In the genomic region with DNA sequence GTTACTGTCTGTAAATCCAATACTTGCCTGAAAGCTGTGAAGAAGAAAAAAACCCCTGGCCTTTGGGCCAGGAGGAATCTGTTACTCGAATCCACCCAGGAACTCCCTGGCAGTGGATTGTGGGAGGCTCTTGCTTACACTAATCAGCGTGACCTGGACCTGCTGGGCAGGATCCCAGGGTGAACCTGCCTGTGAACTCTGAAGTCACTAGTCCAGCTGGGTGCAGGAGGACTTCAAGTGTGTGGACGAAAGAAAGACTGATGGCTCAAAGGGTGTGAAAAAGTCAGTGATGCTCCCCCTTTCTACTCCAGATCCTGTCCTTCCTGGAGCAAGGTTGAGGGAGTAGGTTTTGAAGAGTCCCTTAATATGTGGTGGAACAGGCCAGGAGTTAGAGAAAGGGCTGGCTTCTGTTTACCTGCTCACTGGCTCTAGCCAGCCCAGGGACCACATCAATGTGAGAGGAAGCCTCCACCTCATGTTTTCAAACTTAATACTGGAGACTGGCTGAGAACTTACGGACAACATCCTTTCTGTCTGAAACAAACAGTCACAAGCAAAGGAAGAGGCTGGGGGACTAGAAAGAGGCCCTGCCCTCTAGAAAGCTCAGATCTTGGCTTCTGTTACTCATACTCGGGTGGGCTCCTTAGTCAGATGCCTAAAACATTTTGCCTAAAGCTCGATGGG, we compare ENCODE assay signal across 10 cellular contexts. TPM values are rescaled to one million over a fixed set of nuclear protein-coding genes. Genes with fewer than 3 reads are reported as not detected.
A peak's percentile ranks its signal among the peaks of the same experiment; 100 is the strongest.
DNase-seq lines count a peak whose midpoint lies in the region; ATAC-seq and TF ChIP-seq lines count a peak whose summit lies in the region.
"Had no signal": no experiment of that assay in that cellular context is flagged by ENCODE, and none has a peak within 500 bp of the region (broad histone marks: within the 10 kb centered on the region; RNA-seq: fewer than 3 reads in every experiment).

No MANE protein-coding gene starts in this region.

- H3K36me3 ChIP-seq in CD4-positive, CD25-positive, alpha-beta regulatory T cell (ENCODE audit: control insufficient read depth, insufficient read depth, low read length): peaks cover 62% of the 10 kb centered on the region
- H3K36me3 ChIP-seq in psoas muscle (ENCODE audit: insufficient read depth in 1 of 2, low read depth in 1 of 2): peaks cover 0 to 95% of the 10 kb centered on the region in 2 donors

- CTCF ChIA-PET in activated B cell treated with CpG ODN at 0.5 μM for 24 hours (lab: Charles Lee): interaction anchor here (1.2 to 1.7 kb wide), 2 partner anchors 8 to 35 kb away, joined by 4 to 5 read pairs; no protein-coding TSS in a partner anchor

- peak; percentile 87 to 88 for ATAC-seq in CD4-positive, CD25-positive, alpha-beta regulatory T cell (ENCODE audit: low read depth in 2 of 2)
- no peak for ATAC-seq in activated B cell treated with CpG ODN at 0.5 μM for 24 hours (ENCODE audit: low read depth)
- no peak for ATAC-seq in psoas muscle
- ATAC-seq: Right ventricle myocardium inferior had no signal

- H3K4me1 ChIP-seq in CD4-positive, CD25-positive, alpha-beta regulatory T cell (ENCODE audit: control insufficient read depth, insufficient read depth, low read length, poor library complexity, severe bottlenecking): peaks cover 81% of the 10 kb centered on the region
- no peaks in the 10 kb centered on the region for H3K4me1 ChIP-seq in psoas muscle

- H3K27me3 Mint-ChIP-seq in CD4-positive, CD25-positive, alpha-beta regulatory T cell: no peaks in the 10 kb centered on the region
- H3K27me3 Mint-ChIP-seq in activated B cell treated with CpG ODN at 0.5 μM for 24 hours (no peaks in the 10 kb centered on the region), neural crest cell (ENCODE audit: low read depth) (no peaks in the 10 kb centered on the region)

- intact Hi-C loops in activated B cell treated with CpG ODN at 0.5 μM for 24 hours (cut with micrococcal nuclease): no loop called here
- intact Hi-C loops in dorsolateral prefrontal cortex (cut with DNase I): loop anchor here in 1 of 2 donors (10.0 kb wide), 1 partner anchor 64 kb away; a partner anchor contains a TSS
- intact Hi-C loops in psoas muscle (cut with DNase I): loop anchor here in 1 of 2 donors (10.0 kb wide), 1 partner anchor 174 kb away; a partner anchor contains a TSS

- POLR2A ChIA-PET in activated B cell treated with CpG ODN at 0.5 μM for 24 hours (lab: Charles Lee): interaction anchor here (0.6 to 2.1 kb wide), 2 partner anchors 11 to 86 kb away, joined by 13 to 14 read pairs; no protein-coding TSS in a partner anchor

- H3K27me3 ChIP-seq in CD4-positive, CD25-positive, alpha-beta regulatory T cell (ENCODE audit: control insufficient read depth, insufficient read depth, low read length): no peaks in the 10 kb centered on the region
- H3K27me3 ChIP-seq in dorsolateral prefrontal cortex: no peaks in the 10 kb centered on the region
- H3K27me3 ChIP-seq in psoas muscle (ENCODE audit: insufficient read depth in 3 of 3, low read length in 2 of 3): no peaks in the 10 kb centered on the region

- H3K36me3 Mint-ChIP-seq in CD4-positive, CD25-positive, alpha-beta regulatory T cell: peaks cover 64% of the 10 kb centered on the region
- H3K36me3 Mint-ChIP-seq in activated B cell treated with CpG ODN at 0.5 μM for 24 hours (ENCODE audit: low read depth) (peaks cover 74% of the 10 kb centered on the region), neural crest cell (ENCODE audit: low read depth) (peaks cover 2% of the 10 kb centered on the region)

- peak; percentile 21 to 94 (median 81) for DNase-seq in CD4-positive, CD25-positive, alpha-beta regulatory T cell
- no peak for DNase-seq in activated B cell treated with CpG ODN at 0.5 μM for 24 hours
- DNase-seq in dorsolateral prefrontal cortex: no peak
- DNase-seq in neural crest cell (ENCODE audit: low read depth, low spot score): no peak
- DNase-seq in GF-D8 (lab: John Stamatoyannopoulos, UW): no peak
- DNase-seq in psoas muscle: no peak
- no peak for DNase-seq in C1 segment of cervical spinal cord (lab: John Stamatoyannopoulos, UW)
- no peak for DNase-seq in hippocampal formation (lab: John Stamatoyannopoulos, UW)

- H3K9me3 ChIP-seq in CD4-positive, CD25-positive, alpha-beta regulatory T cell (ENCODE audit: control insufficient read depth in 2 of 2, low read length in 2 of 2): no peaks in the 10 kb centered on the region
- no peaks in the 10 kb centered on the region for H3K9me3 ChIP-seq in psoas muscle

- 60 to 77% (median 67%) methylated on average over 6 of the region's 6 CpGs for WGBS in psoas muscle, 3 donors

- H3K9me3 Mint-ChIP-seq in CD4-positive, CD25-positive, alpha-beta regulatory T cell: peaks cover 0 to 1% (median 0%) of the 10 kb centered on the region in 7 donors
- H3K9me3 Mint-ChIP-seq in activated B cell treated with CpG ODN at 0.5 μM for 24 hours (no peaks in the 10 kb centered on the region), neural crest cell (no peaks in the 10 kb centered on the region)

- H3K4me3 ChIP-seq in CD4-positive, CD25-positive, alpha-beta regulatory T cell (ENCODE audit: low read depth, low read length): peak overlapping the region; percentile 72
- H3K4me3 ChIP-seq in dorsolateral prefrontal cortex (no peak overlapping the region), psoas muscle (no peak overlapping the region)

- TF ChIP-seq CTCF in activated B cell treated with CpG ODN at 0.5 μM for 24 hours (IDR thresholded peaks at IDR 0.05) (no peak), dorsolateral prefrontal cortex (IDR thresholded peaks at IDR 0.05 in 54 of 56, conservative IDR thresholded peaks at IDR 0.05 in 2 of 56; ENCODE audit: low read depth in 1 of 56, partially characterized antibody in 56 of 56) (no peak), neural crest cell (conservative IDR thresholded peaks at IDR 0.05) (no peak), psoas muscle (IDR thresholded peaks at IDR 0.05) (no peak)

- H3K27ac ChIP-seq in CD4-positive, CD25-positive, alpha-beta regulatory T cell (ENCODE audit: insufficient read depth, low read length, poor library complexity, severe bottlenecking): peak overlapping the region; percentile 80
- H3K27ac ChIP-seq in dorsolateral prefrontal cortex: peak overlapping the region in 44 of 59 donors; percentile 0 to 75 (median 39)
- H3K27ac ChIP-seq in psoas muscle: no peak overlapping the region
- H3K27ac ChIP-seq: C4-2B had no signal

- peak overlapping the region; percentile 99 for H3K27ac Mint-ChIP-seq in CD4-positive, CD25-positive, alpha-beta regulatory T cell
- peak overlapping the region; percentile 13 for H3K27ac Mint-ChIP-seq in activated B cell treated with CpG ODN at 0.5 μM for 24 hours
- peak overlapping the region; percentile 27 for H3K27ac Mint-ChIP-seq in neural crest cell (ENCODE audit: unreplicated experiment)

- H3K4me1 Mint-ChIP-seq in CD4-positive, CD25-positive, alpha-beta regulatory T cell: peaks cover 27 to 96% (median 63%) of the 10 kb centered on the region in 4 donors
- H3K4me1 Mint-ChIP-seq in activated B cell treated with CpG ODN at 0.5 μM for 24 hours (no peaks in the 10 kb centered on the region), neural crest cell (peaks cover 4% of the 10 kb centered on the region)

- H3K4me3 Mint-ChIP-seq in CD4-positive, CD25-positive, alpha-beta regulatory T cell: peak overlapping the region; percentile 65 to 95 (median 87)
- H3K4me3 Mint-ChIP-seq in activated B cell treated with CpG ODN at 0.5 μM for 24 hours (no peak overlapping the region), neural crest cell (no peak overlapping the region)

RNA-seq across cellular contexts. Expression of a gene that starts 13.5 kb away (rescaled TPM):
- total RNA-seq in CD4-positive, CD25-positive, alpha-beta regulatory T cell: 534 TPM
- 100 to 1,000 TPM; 425 to 700 (median 557) TPM for polyA plus RNA-seq in CD4-positive, CD25-positive, alpha-beta regulatory T cell
- 20.3 and 21.0 TPM in 2 replicates for total RNA-seq in activated B cell treated with CpG ODN at 0.5 μM for 24 hours
- total RNA-seq in dorsolateral prefrontal cortex: 10 to 100 TPM; 30.3 to 94.4 (median 54.6) TPM
- total RNA-seq in neural crest cell: 1.8 and 2.3 TPM in 2 replicates
- total RNA-seq in psoas muscle: 10 to 100 TPM in 1 of 4 donors, 1 to 10 TPM in 3; 3.4 to 11.6 (median 6.3) TPM
- 10 to 100 TPM in 1 of 3 donors, 1 to 10 TPM in 2; 2.0 to 10.8 (median 8.4) TPM for polyA plus RNA-seq in psoas muscle

Comparison
In these comparisons a context has a peak if more than half of its experiments do, and no peak if none do; other contexts are left out.
1. ATAC-seq: peak in CD4-positive, CD25-positive, alpha-beta regulatory T cell (2 of 2); none in activated B cell treated with CpG ODN at 0.5 μM for 24 hours (single experiment) and psoas muscle (0 of 4).
2. DNase-seq: peak in CD4-positive, CD25-positive, alpha-beta regulatory T cell (3 of 3); none in activated B cell treated with CpG ODN at 0.5 μM for 24 hours (single experiment), dorsolateral prefrontal cortex (0 of 10), neural crest cell (single experiment), GF-D8 (single experiment), psoas muscle (0 of 2), C1 segment of cervical spinal cord (0 of 14) and hippocampal formation (0 of 2).
3. H3K27ac Mint-ChIP-seq: peak in every context shown above with its lines; median percentile 99 in CD4-positive, CD25-positive, alpha-beta regulatory T cell; 27 in neural crest cell; 13 in activated B cell treated with CpG ODN at 0.5 μM for 24 hours.
4. H3K4me3 Mint-ChIP-seq: peak in CD4-positive, CD25-positive, alpha-beta regulatory T cell (4 of 4); none in activated B cell treated with CpG ODN at 0.5 μM for 24 hours (single experiment) and neural crest cell (single experiment).